21 cellular contexts compared by ENCODE assay signal in the genomic region with DNA sequence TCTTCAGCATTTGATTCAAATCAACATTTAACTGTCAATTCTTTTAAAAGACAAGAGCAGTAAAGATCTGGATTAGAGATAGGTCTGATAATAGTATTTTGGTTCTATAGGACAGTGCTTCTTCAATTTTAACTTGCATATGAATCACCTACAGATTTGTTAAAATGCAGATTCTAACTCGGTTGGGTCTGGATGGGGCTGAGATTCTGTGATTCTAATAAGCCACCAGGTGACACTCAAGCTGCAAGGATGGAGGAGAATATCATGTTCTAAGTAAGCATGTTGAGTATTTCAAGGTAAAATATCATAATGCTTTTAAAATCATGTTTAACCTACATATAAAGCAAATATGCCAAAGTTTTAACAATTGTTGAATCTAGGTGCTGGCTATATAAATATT. TPM values are rescaled to one million over a fixed set of nuclear protein-coding genes. Genes with fewer than 3 reads are reported as not detected.
DNase-seq lines count a peak whose midpoint lies in the region; ATAC-seq and TF ChIP-seq lines count a peak whose summit lies in the region.
"Had no signal": no experiment of that assay in that cellular context is flagged by ENCODE, and none has a peak within 500 bp of the region (broad histone marks: within the 10 kb centered on the region; RNA-seq: fewer than 3 reads in every experiment).

No MANE protein-coding gene starts in this region.

- no peak overlapping the region for H2BK12ac ChIP-seq in neuronal stem cell (ENCODE audit: low read length)

- 0 out of 2 replicates have a peak, but pooled peaks have one; percentile 9 for TF ChIP-seq CTCF in LNCAP (IDR thresholded peaks at IDR 0.05)

- CTCF ChIA-PET in activated CD8-positive, alpha-beta memory T cell treated with anti-CD3 and anti-CD28 coated beads, Interleukin-2, amount 10 ng/mL, durations not matched to agents 7 days and 5 days (lab: Charles Lee), result interaction anchor here (1.1 to 8.1 kb wide), 4 partner anchors 8 to 126 kb away, joined by 3 to 136 read pairs (median 27); no protein-coding TSS in a partner anchor

- H3K4me1 Mint-ChIP-seq in activated CD8-positive, alpha-beta memory T cell treated with anti-CD3 and anti-CD28 coated beads, Interleukin-2, amount 10 ng/mL, durations not matched to agents 7 days and 5 days, result peaks cover 7% of the 10 kb centered on the region
- H3K4me1 Mint-ChIP-seq in activated T-helper 17 cell treated with anti-CD3 and anti-CD28 coated beads, Interleukin-2, amount 50 U/mL, for 72 hours, result peaks cover 7% of the 10 kb centered on the region

- H4K91ac ChIP-seq in neuronal stem cell (ENCODE audit: low read depth, low read length, poor library complexity), result no peak overlapping the region

- H4K8ac ChIP-seq in neuronal stem cell (ENCODE audit: low read depth, low read length), result no peak overlapping the region

- no peak overlapping the region for H3K4ac ChIP-seq in neuronal stem cell (ENCODE audit: low read length)

- H2BK15ac ChIP-seq in neuronal stem cell (ENCODE audit: low read length), result no peak overlapping the region

- no peak overlapping the region for H3K27ac ChIP-seq in neuronal stem cell (replicated peaks; ENCODE audit: low read length)
- H3K27ac ChIP-seq: colonic mucosa, HL-60, right atrium auricular region, upper lobe of left lung had no signal

- ATAC-seq in activated CD8-positive, alpha-beta memory T cell treated with anti-CD3 and anti-CD28 coated beads, Interleukin-2, amount 10 ng/mL, durations not matched to agents 7 days and 5 days, result no peak
- ATAC-seq in activated T-helper 17 cell treated with anti-CD3 and anti-CD28 coated beads, Interleukin-2, amount 50 U/mL, for 72 hours (replicated peaks), result no peak
- ATAC-seq in GM18861 (IDR thresholded peaks at IDR 0.05; ENCODE audit: unreplicated experiment) (no peak), HG03280 (IDR thresholded peaks at IDR 0.05; ENCODE audit: unreplicated experiment) (no peak)

- no peaks in the 10 kb centered on the region for H3K9me3 Mint-ChIP-seq in activated CD8-positive, alpha-beta memory T cell treated with anti-CD3 and anti-CD28 coated beads, Interleukin-2, amount 10 ng/mL, durations not matched to agents 7 days and 5 days (ENCODE audit: low read depth)
- H3K9me3 Mint-ChIP-seq in activated T-helper 17 cell treated with anti-CD3 and anti-CD28 coated beads, Interleukin-2, amount 50 U/mL, for 72 hours, result no peaks in the 10 kb centered on the region
- H3K9me3 Mint-ChIP-seq: activated naive CD4-positive, alpha-beta T cell treated with anti-CD3 and anti-CD28 coated beads, Interleukin-2, amount 50 U/mL, for 24 hours; brain; T-helper 1 cell treated with Interleukin-12 subunit alpha and Interleukin-12 subunit beta and Interleukin-4 antibody, amounts not matched to agents 30 μg/mL and 1 μg/mL, for 36 hours had no signal

- H2BK120ac ChIP-seq in neuronal stem cell (ENCODE audit: low read depth, low read length), result no peak overlapping the region

- H3K27me3 ChIP-seq in neuronal stem cell (ENCODE audit: control insufficient read depth in 3 of 3, insufficient read depth in 3 of 3, low read depth in 1 of 3, low read length in 3 of 3), result peaks cover 0 to 15% (median 0%) of the 10 kb centered on the region in 3 experiments
- H3K27me3 ChIP-seq: BLaER1, colonic mucosa, right atrium auricular region, upper lobe of left lung had no signal

- H3K4me1 ChIP-seq in neuronal stem cell (ENCODE audit: control insufficient read depth in 2 of 2, insufficient read depth in 1 of 2, low read depth in 1 of 2, low read length in 2 of 2), result peaks cover 0 to 6% of the 10 kb centered on the region in 2 donors
- H3K4me1 ChIP-seq: colonic mucosa, right atrium auricular region, upper lobe of left lung had no signal

- H3K18ac ChIP-seq in neuronal stem cell (ENCODE audit: low read length), result no peak overlapping the region

- no peak overlapping the region for H2AK5ac ChIP-seq in neuronal stem cell (ENCODE audit: low read depth, low read length)

- no peak overlapping the region for H2BK5ac ChIP-seq in neuronal stem cell (ENCODE audit: low read length)

- no peak overlapping the region for H3K4me3 Mint-ChIP-seq in activated CD8-positive, alpha-beta memory T cell treated with anti-CD3 and anti-CD28 coated beads, Interleukin-2, amount 10 ng/mL, durations not matched to agents 7 days and 5 days
- H3K4me3 Mint-ChIP-seq in activated T-helper 17 cell treated with anti-CD3 and anti-CD28 coated beads, Interleukin-2, amount 50 U/mL, for 72 hours, result no peak overlapping the region
- H3K4me3 Mint-ChIP-seq: activated naive CD4-positive, alpha-beta T cell treated with anti-CD3 and anti-CD28 coated beads, Interleukin-2, amount 50 U/mL, for 24 hours; brain; T-helper 1 cell treated with Interleukin-12 subunit alpha and Interleukin-12 subunit beta and Interleukin-4 antibody, amounts not matched to agents 30 μg/mL and 1 μg/mL, for 36 hours had no signal

- DNase-seq in activated CD8-positive, alpha-beta memory T cell treated with anti-CD3 and anti-CD28 coated beads, Interleukin-2, amount 10 ng/mL, durations not matched to agents 7 days and 5 days, result peak; percentile 22
- DNase-seq in activated CD8-positive, alpha-beta memory T cell treated with anti-CD3 and anti-CD28 coated beads, Interleukin-2, amount 50 U/mL, for 4 hours, result no peak
- DNase-seq in neuronal stem cell (ENCODE audit: low spot score) (no peak), UCSD-AML1 (lab: John Stamatoyannopoulos, UW; ENCODE audit: unreplicated experiment) (no peak)
- DNase-seq: activated CD4-positive, alpha-beta T cell treated with anti-CD3 and anti-CD28 coated beads, Interleukin-2, amount 50 U/mL, for 48 hours; Caco-2; colonic mucosa; NCI-H146; NCI-H69 had no signal

- H3K79me1 ChIP-seq in neuronal stem cell (ENCODE audit: low read depth, low read length), result peaks cover 3% of the 10 kb centered on the region

- no peak overlapping the region for H3K4me3 ChIP-seq in neuronal stem cell (ENCODE audit: low read length in 2 of 2)
- H3K4me3 ChIP-seq: BLaER1, colonic mucosa, lung, right atrium auricular region, upper lobe of left lung had no signal

- H3K9ac ChIP-seq in neuronal stem cell (ENCODE audit: low read depth, low read length, poor library complexity), result no peak overlapping the region

- H3K36me3 ChIP-seq in neuronal stem cell (replicated peaks in 1 of 2; ENCODE audit: control insufficient read depth in 2 of 2, insufficient read depth in 2 of 2, low read length in 2 of 2), result peaks cover 0 to 8% of the 10 kb centered on the region in 2 donors
- H3K36me3 ChIP-seq: colonic mucosa, right atrium auricular region, upper lobe of left lung had no signal

- H3K27me3 Mint-ChIP-seq in activated CD8-positive, alpha-beta memory T cell treated with anti-CD3 and anti-CD28 coated beads, Interleukin-2, amount 10 ng/mL, durations not matched to agents 7 days and 5 days, result no peaks in the 10 kb centered on the region
- no peaks in the 10 kb centered on the region for H3K27me3 Mint-ChIP-seq in activated T-helper 17 cell treated with anti-CD3 and anti-CD28 coated beads, Interleukin-2, amount 50 U/mL, for 72 hours
- H3K27me3 Mint-ChIP-seq: activated naive CD4-positive, alpha-beta T cell treated with anti-CD3 and anti-CD28 coated beads, Interleukin-2, amount 50 U/mL, for 24 hours; brain had no signal

- H3K36me3 Mint-ChIP-seq in activated CD8-positive, alpha-beta memory T cell treated with anti-CD3 and anti-CD28 coated beads, Interleukin-2, amount 10 ng/mL, durations not matched to agents 7 days and 5 days, result peaks cover 7% of the 10 kb centered on the region
- H3K36me3 Mint-ChIP-seq in activated T-helper 17 cell treated with anti-CD3 and anti-CD28 coated beads, Interleukin-2, amount 50 U/mL, for 72 hours (ENCODE audit: low read depth), result peaks cover 64% of the 10 kb centered on the region
- H3K36me3 Mint-ChIP-seq: activated naive CD4-positive, alpha-beta T cell treated with anti-CD3 and anti-CD28 coated beads, Interleukin-2, amount 50 U/mL, for 24 hours had no signal

- WGBS in neuronal stem cell (ENCODE audit: extremely low coverage in 2 of 2, insufficient read length in 2 of 2, insufficient replicate concordance in 1 of 2), 2 donors, result no CpG with 5 or more reads among the region's 1 CpG

- no peaks in the 10 kb centered on the region for H3K9me3 ChIP-seq in neuronal stem cell (replicated peaks in 1 of 2; ENCODE audit: control insufficient read depth in 2 of 2, insufficient read depth in 1 of 2, low read depth in 1 of 2, low read length in 2 of 2)
- H3K9me3 ChIP-seq: BLaER1, Caco-2, colonic mucosa, right atrium auricular region, upper lobe of left lung had no signal

- H3K27ac Mint-ChIP-seq in activated CD8-positive, alpha-beta memory T cell treated with anti-CD3 and anti-CD28 coated beads, Interleukin-2, amount 10 ng/mL, durations not matched to agents 7 days and 5 days, result no peak overlapping the region
- peak overlapping the region; percentile 56 for H3K27ac Mint-ChIP-seq in activated T-helper 17 cell treated with anti-CD3 and anti-CD28 coated beads, Interleukin-2, amount 50 U/mL, for 72 hours
- H3K27ac Mint-ChIP-seq: activated naive CD4-positive, alpha-beta T cell treated with anti-CD3 and anti-CD28 coated beads, Interleukin-2, amount 50 U/mL, for 24 hours; T-helper 1 cell treated with Interleukin-12 subunit alpha and Interleukin-12 subunit beta and Interleukin-4 antibody, amounts not matched to agents 30 μg/mL and 1 μg/mL, for 36 hours had no signal

- peak overlapping the region; percentile 20 for H2AFZ ChIP-seq in neuronal stem cell (ENCODE audit: low read length)

- H3K14ac ChIP-seq in neuronal stem cell (ENCODE audit: low read length), result no peak overlapping the region

- H3K23ac ChIP-seq in neuronal stem cell (ENCODE audit: low read depth, low read length, poor library complexity), result no peak overlapping the region

- no peak overlapping the region for H3K4me2 ChIP-seq in neuronal stem cell (ENCODE audit: insufficient read depth, low read length, poor library complexity, severe bottlenecking)

RNA-seq across cellular contexts. Expression of a gene that starts 15.8 kb away (rescaled TPM):
- 10 to 100 TPM; 25.6 to 66.3 TPM for total RNA-seq in activated CD8-positive, alpha-beta memory T cell treated with anti-CD3 and anti-CD28 coated beads, Interleukin-2, amount 10 ng/mL, durations not matched to agents 7 days and 5 days
- total RNA-seq in activated T-helper 17 cell treated with anti-CD3 and anti-CD28 coated beads, Interleukin-2, amount 50 U/mL, for 72 hours, result 100 to 1,000 TPM in 1 of 2 donors, 10 to 100 TPM in 1; 97.2 to 107 TPM
- polyA plus RNA-seq in neuronal stem cell (2013, experiment 1 of 2), result 26.2 TPM
- 25.2 TPM for polyA plus RNA-seq in neuronal stem cell (2013, experiment 2 of 2)

RNA-seq across cellular contexts. Expression of a gene that starts 32.1 kb away (rescaled TPM):
- under 1 TPM in 1 of 2 experiments, not detected in 1; 0.09 TPM for total RNA-seq in activated CD8-positive, alpha-beta memory T cell treated with anti-CD3 and anti-CD28 coated beads, Interleukin-2, amount 10 ng/mL, durations not matched to agents 7 days and 5 days
- total RNA-seq in activated T-helper 17 cell treated with anti-CD3 and anti-CD28 coated beads, Interleukin-2, amount 50 U/mL, for 72 hours, result 1 to 10 TPM; 1.2 to 2.0 TPM
- 0.01 TPM for polyA plus RNA-seq in neuronal stem cell (2013, experiment 1 of 2)
- polyA plus RNA-seq in neuronal stem cell (2013, experiment 2 of 2), result not detected
- total RNA-seq: colonic mucosa had no signal

RNA-seq across cellular contexts. Expression of a gene that starts 39.2 kb away (rescaled TPM):
- total RNA-seq in activated CD8-positive, alpha-beta memory T cell treated with anti-CD3 and anti-CD28 coated beads, Interleukin-2, amount 10 ng/mL, durations not matched to agents 7 days and 5 days, result 100 to 1,000 TPM in 1 of 2 experiments, 10 to 100 TPM in 1; 63.3 to 127 TPM
- 100 to 1,000 TPM; 117 to 147 TPM for total RNA-seq in activated T-helper 17 cell treated with anti-CD3 and anti-CD28 coated beads, Interleukin-2, amount 50 U/mL, for 72 hours
- polyA plus RNA-seq in neuronal stem cell (2013, experiment 1 of 2), result 75.6 TPM
- 76.4 TPM for polyA plus RNA-seq in neuronal stem cell (2013, experiment 2 of 2)
